ENCODE assay signal across 9 cellular contexts in genomic region chrX:1462596-1463251, GRCh38. TPM values are rescaled to one million over a fixed set of nuclear protein-coding genes. Genes with fewer than 3 reads are reported as not detected.
A peak's percentile ranks its signal among the peaks of the same experiment; 100 is the strongest.
DNase-seq lines count a peak whose midpoint lies in the region; ATAC-seq and TF ChIP-seq lines count a peak whose summit lies in the region.
"Had no signal": no experiment of that assay in that cellular context is flagged by ENCODE, and none has a peak within 500 bp of the region (broad histone marks: within the 10 kb centered on the region; RNA-seq: fewer than 3 reads in every experiment).

No MANE protein-coding gene starts in this region.

- H3F3A ChIP-seq in neural progenitor cell (ENCODE audit: low read depth) = no peaks in the 10 kb centered on the region

- no peak overlapping the region for H2AFZ ChIP-seq in neural progenitor cell (replicated peaks)

- H3K9me3 ChIP-seq in left lung (no peaks in the 10 kb centered on the region), neural progenitor cell (ENCODE audit: low read depth) (no peaks in the 10 kb centered on the region)

- H3K4me3 ChIP-seq in left lung = no peak overlapping the region
- H3K4me3 ChIP-seq in neural progenitor cell = no peak overlapping the region

- H3K27me3 ChIP-seq in left lung (peaks cover 0 to 43% of the 10 kb centered on the region in 2 donors), neural progenitor cell (peaks cover 8% of the 10 kb centered on the region)

- CTCF ChIA-PET in T-cell (lab: Charles Lee) = no interaction called here
- CTCF ChIA-PET in activated naive CD4-positive, alpha-beta T cell treated with anti-CD3 and anti-CD28 coated beads for 36 hours (lab: Charles Lee) = no interaction called here

- H3K36me3 ChIP-seq in left lung (peaks cover 0 to 9% of the 10 kb centered on the region in 2 donors), neural progenitor cell (no peaks in the 10 kb centered on the region)

- H4K20me1 ChIP-seq in neural progenitor cell (ENCODE audit: low read depth) = no peaks in the 10 kb centered on the region

- ATAC-seq in T-cell (replicated peaks in 1 of 4) (peak; percentile 81 to 84 (median 82)), left lung (peak; percentile 53), GM21576 (IDR thresholded peaks at IDR 0.05; ENCODE audit: unreplicated experiment) (no peak)
- ATAC-seq in stimulated activated effector memory CD8-positive, alpha-beta T cell treated with anti-CD3 and anti-CD28 coated beads, Interleukin-12 subunit alpha, Interleukin-12 subunit beta, amount 100 ng/mL, for 72 hours = peak; percentile 90

- no peaks in the 10 kb centered on the region for H3K27me3 Mint-ChIP-seq in T-cell
- no peaks in the 10 kb centered on the region for H3K27me3 Mint-ChIP-seq in activated naive CD4-positive, alpha-beta T cell treated with anti-CD3 and anti-CD28 coated beads for 36 hours (ENCODE audit: low read depth)
- H3K27me3 Mint-ChIP-seq in neural progenitor cell (ENCODE audit: insufficient read depth, low read depth) = peaks cover 5% of the 10 kb centered on the region

- H3K9me3 Mint-ChIP-seq in T-cell = no peaks in the 10 kb centered on the region
- H3K9me3 Mint-ChIP-seq in activated naive CD4-positive, alpha-beta T cell treated with anti-CD3 and anti-CD28 coated beads for 36 hours = no peaks in the 10 kb centered on the region
- H3K9me3 Mint-ChIP-seq in stimulated activated effector memory CD8-positive, alpha-beta T cell treated with anti-CD3 and anti-CD28 coated beads, Interleukin-12 subunit alpha, Interleukin-12 subunit beta, amount 100 ng/mL, for 72 hours = no peaks in the 10 kb centered on the region
- no peaks in the 10 kb centered on the region for H3K9me3 Mint-ChIP-seq in neural progenitor cell

- H3K36me3 Mint-ChIP-seq in T-cell = peaks cover 21% of the 10 kb centered on the region
- H3K36me3 Mint-ChIP-seq in activated naive CD4-positive, alpha-beta T cell treated with anti-CD3 and anti-CD28 coated beads for 36 hours (ENCODE audit: low read depth) = peaks cover 11% of the 10 kb centered on the region
- peaks cover 63% of the 10 kb centered on the region for H3K36me3 Mint-ChIP-seq in stimulated activated effector memory CD8-positive, alpha-beta T cell treated with anti-CD3 and anti-CD28 coated beads, Interleukin-12 subunit alpha, Interleukin-12 subunit beta, amount 100 ng/mL, for 72 hours
- no peaks in the 10 kb centered on the region for H3K36me3 Mint-ChIP-seq in neural progenitor cell

- POLR2A ChIA-PET in T-cell (lab: Charles Lee) = no interaction called here

- no peak overlapping the region for H3K9ac ChIP-seq in neural progenitor cell
- H3K9ac ChIP-seq: KMS-11 had no signal

- peak in 33 of 34 experiments; percentile 55 to 91 (median 77) for DNase-seq in T-cell
- DNase-seq in activated naive CD4-positive, alpha-beta T cell treated with anti-CD3 and anti-CD28 coated beads for 36 hours = peak; percentile 91
- DNase-seq in left lung = peak in 1 of 2 donors; percentile 30
- DNase-seq in stimulated activated effector memory CD8-positive, alpha-beta T cell treated with anti-CD3 and anti-CD28 coated beads, Interleukin-12 subunit alpha, Interleukin-12 subunit beta, amount 100 ng/mL, for 72 hours (ENCODE audit: low spot score in 2 of 2) = peak; percentile 43 to 91
- DNase-seq in neural progenitor cell (ENCODE audit: low spot score) = no peak
- DNase-seq in NCI-H510A treated with DMSO at 0.1 percent for 48 hours (lab: John Stamatoyannopoulos, UW) = no peak
- no peak for DNase-seq in NAMALWA (ENCODE audit: low spot score)

- H3K27ac Mint-ChIP-seq in T-cell = peak overlapping the region; percentile 94 to 98
- peak overlapping the region; percentile 89 for H3K27ac Mint-ChIP-seq in activated naive CD4-positive, alpha-beta T cell treated with anti-CD3 and anti-CD28 coated beads for 36 hours
- H3K27ac Mint-ChIP-seq in stimulated activated effector memory CD8-positive, alpha-beta T cell treated with anti-CD3 and anti-CD28 coated beads, Interleukin-12 subunit alpha, Interleukin-12 subunit beta, amount 100 ng/mL, for 72 hours = peak overlapping the region; percentile 94
- no peak overlapping the region for H3K27ac Mint-ChIP-seq in neural progenitor cell

- H3K79me2 ChIP-seq in neural progenitor cell (ENCODE audit: low read depth) = no peaks in the 10 kb centered on the region

- H3K4me2 ChIP-seq in neural progenitor cell = no peak overlapping the region
- H3K4me2 ChIP-seq: KMS-11 had no signal

- H3K4me3 Mint-ChIP-seq in T-cell = peak overlapping the region; percentile 2 to 68 (median 50)
- peak overlapping the region; percentile 28 for H3K4me3 Mint-ChIP-seq in activated naive CD4-positive, alpha-beta T cell treated with anti-CD3 and anti-CD28 coated beads for 36 hours
- H3K4me3 Mint-ChIP-seq in stimulated activated effector memory CD8-positive, alpha-beta T cell treated with anti-CD3 and anti-CD28 coated beads, Interleukin-12 subunit alpha, Interleukin-12 subunit beta, amount 100 ng/mL, for 72 hours = peak overlapping the region; percentile 74
- no peak overlapping the region for H3K4me3 Mint-ChIP-seq in neural progenitor cell

- H3K4me1 Mint-ChIP-seq in T-cell (peaks cover 55 to 66% (median 60%) of the 10 kb centered on the region in 3 donors), neural progenitor cell (peaks cover 4% of the 10 kb centered on the region)
- peaks cover 53% of the 10 kb centered on the region for H3K4me1 Mint-ChIP-seq in activated naive CD4-positive, alpha-beta T cell treated with anti-CD3 and anti-CD28 coated beads for 36 hours (ENCODE audit: low read depth)
- H3K4me1 Mint-ChIP-seq in stimulated activated effector memory CD8-positive, alpha-beta T cell treated with anti-CD3 and anti-CD28 coated beads, Interleukin-12 subunit alpha, Interleukin-12 subunit beta, amount 100 ng/mL, for 72 hours = peaks cover 60% of the 10 kb centered on the region

- TF ChIP-seq CTCF in left lung (IDR thresholded peaks at IDR 0.05) (no peak), neural progenitor cell (IDR thresholded peaks at IDR 0.05) (no peak)

- H3K4me1 ChIP-seq in left lung (peaks cover 0 to 18% of the 10 kb centered on the region in 2 donors), neural progenitor cell (no peaks in the 10 kb centered on the region)

- intact Hi-C loops in activated naive CD4-positive, alpha-beta T cell treated with anti-CD3 and anti-CD28 coated beads for 36 hours (cut with micrococcal nuclease) = loop anchor here (1.0 to 2.0 kb wide), 6 partner anchors 9 to 129 kb away; partner anchors contain the start of gene AKAP17A
- intact Hi-C loops in left lung (cut with DNase I) = no loop called here

- H3K27ac ChIP-seq in left lung (peak overlapping the region in 1 of 2 donors; percentile 51), neural progenitor cell (no peak overlapping the region)
- H3K27ac ChIP-seq: KMS-11 had no signal

RNA-seq across cellular contexts. Expression of gene ASMTL, which starts 10.0 kb away (rescaled TPM):
- total RNA-seq in T-cell = 10 to 100 TPM; 44.9 to 48.8 (median 45.4) TPM
- total RNA-seq in activated naive CD4-positive, alpha-beta T cell treated with anti-CD3 and anti-CD28 coated beads for 36 hours = 10 to 100 TPM; 45.1 to 47.2 TPM
- total RNA-seq in left lung = 10 to 100 TPM; 18.6 to 19.6 TPM
- 46.1 and 73.2 TPM in 2 replicates for total RNA-seq in neural progenitor cell (ENCODE audit: low replicate concordance)

Comparison
In these comparisons a context has a peak if more than half of its experiments do, and no peak if none do; other contexts are left out.
1. DNase-seq: peak in T-cell (33 of 34), activated naive CD4-positive, alpha-beta T cell treated with anti-CD3 and anti-CD28 coated beads for 36 hours (single experiment) and stimulated activated effector memory CD8-positive, alpha-beta T cell treated with anti-CD3 and anti-CD28 coated beads, Interleukin-12 subunit alpha, Interleukin-12 subunit beta, amount 100 ng/mL, for 72 hours (2 of 2); none in neural progenitor cell (single experiment), NCI-H510A treated with DMSO at 0.1 percent for 48 hours (single experiment) and NAMALWA (single experiment).